Comparison of ENCODE assay signal across 21 cellular contexts in the genomic region with DNA sequence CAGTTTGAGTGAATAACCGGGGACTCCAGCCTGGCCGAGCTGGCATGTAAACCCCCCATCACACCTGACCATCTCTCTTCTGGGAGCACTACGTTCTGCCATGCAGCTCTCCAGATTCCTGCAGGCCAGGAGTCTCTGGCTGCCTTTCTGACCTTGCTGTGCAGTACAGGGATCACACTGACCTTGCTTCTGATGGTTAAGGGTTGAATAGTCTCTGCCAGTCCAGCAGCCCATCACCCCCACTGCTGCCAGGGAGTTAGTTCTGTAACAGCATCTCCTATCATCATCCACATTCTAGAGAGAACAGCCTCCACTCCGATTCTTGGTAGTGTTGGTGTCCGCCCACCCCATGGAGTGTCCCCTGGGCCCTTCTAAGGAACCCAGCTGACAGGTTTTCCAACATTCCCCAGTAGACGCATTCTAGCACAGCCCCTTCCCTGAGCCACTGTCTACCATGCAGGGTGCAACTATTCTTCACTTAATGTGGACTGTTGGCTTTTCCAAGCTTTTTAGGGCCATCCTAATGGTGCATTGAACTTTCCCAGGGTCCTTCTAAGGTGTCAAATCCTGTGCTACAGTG.
DNase-seq lines count a peak whose midpoint lies in the region; ATAC-seq and TF ChIP-seq lines count a peak whose summit lies in the region.
"Had no signal": no experiment of that assay in that cellular context is flagged by ENCODE, and none has a peak within 500 bp of the region (broad histone marks: within the 10 kb centered on the region; RNA-seq: fewer than 3 reads in every experiment).

No MANE protein-coding gene starts in this region.

- TF ChIP-seq POLR2A in transverse colon (IDR thresholded peaks at IDR 0.05), result no peak

- H3K9me3 ChIP-seq in Panc1 (ENCODE audit: control insufficient read depth, insufficient read depth, low read depth, low read length) (no peaks in the 10 kb centered on the region), left lung (no peaks in the 10 kb centered on the region), transverse colon (no peaks in the 10 kb centered on the region)
- H3K9me3 ChIP-seq: SK-N-SH had no signal

- 0 out of 2 replicates have a peak, but pooled peaks cover 2% of the 10 kb centered on the region for H3F3A ChIP-seq in GM23338 (replicated peaks; ENCODE audit: low read depth)

- peaks cover 13% of the 10 kb centered on the region for H3K4me1 ChIP-seq in GM23338 (ENCODE audit: insufficient read depth)
- H3K4me1 ChIP-seq in Panc1 (ENCODE audit: control insufficient read depth, insufficient read depth, low read length), result 0 out of 2 replicates have a peak, but pooled peaks cover 2% of the 10 kb centered on the region
- peaks cover 0 to under 1% of the 10 kb centered on the region in 2 donors for H3K4me1 ChIP-seq in left lung
- no peaks in the 10 kb centered on the region for H3K4me1 ChIP-seq in transverse colon

- H3K27me3 Mint-ChIP-seq in GM23338 (ENCODE audit: insufficient read depth, low read depth, poor library complexity), result peaks cover 2% of the 10 kb centered on the region
- H3K27me3 Mint-ChIP-seq in type B pancreatic cell, result no peaks in the 10 kb centered on the region

- TF ChIP-seq CTCF in GM23338 (conservative IDR thresholded peaks at IDR 0.05; ENCODE audit: low read depth in 2 of 2) (no peak), Panc1 (IDR thresholded peaks at IDR 0.05) (no peak), left lung (IDR thresholded peaks at IDR 0.05) (no peak), type B pancreatic cell (conservative IDR thresholded peaks at IDR 0.05) (no peak), transverse colon (IDR thresholded peaks at IDR 0.05) (no peak)

- H3K4me2 ChIP-seq in GM23338, result peak overlapping the region; percentile 58
- H3K4me2 ChIP-seq: SK-N-SH had no signal

- in situ Hi-C loops in Panc1 (cut with HindIII; ENCODE audit: low pct_unique_long_range_greater_than_20kb, low sequenced_read_pairs) (no loop called here), transverse colon (cut with MboI; ENCODE audit: low pct_ligation_motif_present in 1 of 4, low pct_unique_long_range_greater_than_20kb in 1 of 4, low sequenced_read_pairs in 3 of 4) (no loop called here)

- DNase-seq in GM23338 (ENCODE audit: low spot score) (peak; percentile 36), Panc1 (ENCODE audit: low read depth, low spot score) (no peak), left lung (no peak), type B pancreatic cell (ENCODE audit: extremely low spot score, unreplicated experiment) (no peak), NCI-H82 treated with DMSO at 0.1 percent for 48 hours (lab: John Stamatoyannopoulos, UW; ENCODE audit: unreplicated experiment) (no peak), transverse colon (no peak)
- no peak for DNase-seq in activated naive CD4-positive, alpha-beta T cell (lab: John Stamatoyannopoulos, UW)
- DNase-seq: CD8-positive, alpha-beta memory T cell; DMS53; GF-D8; KG1; NCI-H1092; NCI-H1436 treated with DMSO at 0.1 percent for 48 hours; NCI-H1930; NCI-H226; NCI-H524; NCI-H82; SHP77 treated with DMSO at 0.1 percent for 48 hours; SK-N-SH had no signal

- H3K4me3 Mint-ChIP-seq in GM23338 (0 out of 3 replicates have a peak overlapping the region, but pooled peaks have one; percentile 18), type B pancreatic cell (peak overlapping the region; percentile 67)
- H3K4me3 Mint-ChIP-seq: CD8-positive, alpha-beta memory T cell had no signal

- peak; percentile 64 for ATAC-seq in GM23338
- no peak for ATAC-seq in Panc1
- ATAC-seq in left lung, result peak; percentile 50

- CTCF ChIA-PET in Panc1 (lab: Charles Lee), result no interaction called here

- 60 to 79% methylated on average over 1 to 6 of the region's 6 CpGs for WGBS in transverse colon (ENCODE audit: low coverage in 1 of 2), 2 donors

- no peaks in the 10 kb centered on the region for H3K36me3 ChIP-seq in GM23338 (ENCODE audit: insufficient read depth)
- no peaks in the 10 kb centered on the region for H3K36me3 ChIP-seq in Panc1 (ENCODE audit: control insufficient read depth, insufficient read depth, low read length)
- no peaks in the 10 kb centered on the region for H3K36me3 ChIP-seq in left lung
- H3K36me3 ChIP-seq in transverse colon, result no peaks in the 10 kb centered on the region

- intact Hi-C loops in Panc1 (cut with micrococcal nuclease; ENCODE audit: unreplicated experiment), result no loop called here
- intact Hi-C loops in left lung (cut with DNase I), result no loop called here
- intact Hi-C loops in transverse colon (cut with DNase I; ENCODE audit: low total_unique reads), result no loop called here

- H3K27ac Mint-ChIP-seq in GM23338 (no peak overlapping the region), type B pancreatic cell (peak overlapping the region; percentile 76)
- H3K27ac Mint-ChIP-seq: CD8-positive, alpha-beta memory T cell had no signal

- H3K27ac ChIP-seq in GM23338 (ENCODE audit: low read depth), result 0 out of 2 replicates have a peak overlapping the region, but pooled peaks have one; percentile 64
- H3K27ac ChIP-seq in Panc1 (ENCODE audit: low read length), result peak overlapping the region; percentile 51
- H3K27ac ChIP-seq in left lung, result no peak overlapping the region
- H3K27ac ChIP-seq in transverse colon, result no peak overlapping the region
- H3K27ac ChIP-seq: C4-2B, HL-60 had no signal

- no peak overlapping the region for H3K4me3 ChIP-seq in GM23338
- no peak overlapping the region for H3K4me3 ChIP-seq in Panc1 (ENCODE audit: low read depth in 2 of 2, low read length in 2 of 2)
- H3K4me3 ChIP-seq in left lung, result no peak overlapping the region
- H3K4me3 ChIP-seq in transverse colon, result no peak overlapping the region

- H3K27me3 ChIP-seq in GM23338 (ENCODE audit: insufficient read depth), result no peaks in the 10 kb centered on the region
- no peaks in the 10 kb centered on the region for H3K27me3 ChIP-seq in Panc1 (ENCODE audit: control insufficient read depth, insufficient read depth, low read length)
- H3K27me3 ChIP-seq in left lung, result peaks cover 0 to 4% of the 10 kb centered on the region in 2 donors
- H3K27me3 ChIP-seq in transverse colon, result peaks cover 9% of the 10 kb centered on the region

- no peaks in the 10 kb centered on the region for H3K36me3 Mint-ChIP-seq in GM23338 (ENCODE audit: low read depth)
- H3K36me3 Mint-ChIP-seq in type B pancreatic cell, result no peaks in the 10 kb centered on the region
- H3K36me3 Mint-ChIP-seq: CD8-positive, alpha-beta memory T cell had no signal

- H3K9me3 Mint-ChIP-seq in GM23338, result peaks cover 6% of the 10 kb centered on the region; the same call in 2 of the 3 replicates
- H3K9me3 Mint-ChIP-seq in type B pancreatic cell, result peaks cover 5% of the 10 kb centered on the region

- peak overlapping the region; percentile 56; the same call in 1 of the 2 replicates for H2AFZ ChIP-seq in GM23338

- H3K79me2 ChIP-seq in GM23338 (replicated peaks; ENCODE audit: insufficient read depth), result no peaks in the 10 kb centered on the region

- H3K9me2 ChIP-seq in GM23338 (ENCODE audit: insufficient read depth), result no peaks in the 10 kb centered on the region; the same call in 1 of the 2 replicates
- H3K9me2 ChIP-seq: SK-N-SH had no signal

- no TSS peak for BruUV-seq in Panc1 (replicated peaks; lab: Mats Ljungman, UMichigan)

- TF ChIP-seq EP300 in transverse colon (IDR thresholded peaks at IDR 0.05; ENCODE audit: low read depth), result no peak

- H3K4me1 Mint-ChIP-seq in GM23338 (peaks cover 18% of the 10 kb centered on the region), type B pancreatic cell (ENCODE audit: unreplicated experiment) (peaks cover 5% of the 10 kb centered on the region)
- H3K4me1 Mint-ChIP-seq: CD8-positive, alpha-beta memory T cell had no signal

- POLR2A ChIA-PET in Panc1 (lab: Charles Lee), result no interaction called here

- no peaks in the 10 kb centered on the region for H4K20me1 ChIP-seq in GM23338 (replicated peaks; ENCODE audit: insufficient read depth)

TF ChIP-seq in GM23338, 12 proteins besides CTCF, POLR2A, EP300 and RAD21 (continues in another document):
- TF ChIP-seq JUNB (IDR thresholded peaks at IDR 0.05; ENCODE audit: unreplicated experiment) (no peak), ETS1 (IDR thresholded peaks at IDR 0.05) (no peak), EZH2phosphoT487 (IDR thresholded peaks at IDR 0.05; ENCODE audit: unreplicated experiment) (no peak), CREB1 (CRISPR knock-in tag; IDR thresholded peaks at IDR 0.05; ENCODE audit: low read depth) (no peak), EZH2 (IDR thresholded peaks at IDR 0.05; ENCODE audit: low read depth, unreplicated experiment) (no peak), ZNF331 (CRISPR knock-in tag; IDR thresholded peaks at IDR 0.05; ENCODE audit: low read depth) (no peak)
- TF ChIP-seq, protein P1, sequence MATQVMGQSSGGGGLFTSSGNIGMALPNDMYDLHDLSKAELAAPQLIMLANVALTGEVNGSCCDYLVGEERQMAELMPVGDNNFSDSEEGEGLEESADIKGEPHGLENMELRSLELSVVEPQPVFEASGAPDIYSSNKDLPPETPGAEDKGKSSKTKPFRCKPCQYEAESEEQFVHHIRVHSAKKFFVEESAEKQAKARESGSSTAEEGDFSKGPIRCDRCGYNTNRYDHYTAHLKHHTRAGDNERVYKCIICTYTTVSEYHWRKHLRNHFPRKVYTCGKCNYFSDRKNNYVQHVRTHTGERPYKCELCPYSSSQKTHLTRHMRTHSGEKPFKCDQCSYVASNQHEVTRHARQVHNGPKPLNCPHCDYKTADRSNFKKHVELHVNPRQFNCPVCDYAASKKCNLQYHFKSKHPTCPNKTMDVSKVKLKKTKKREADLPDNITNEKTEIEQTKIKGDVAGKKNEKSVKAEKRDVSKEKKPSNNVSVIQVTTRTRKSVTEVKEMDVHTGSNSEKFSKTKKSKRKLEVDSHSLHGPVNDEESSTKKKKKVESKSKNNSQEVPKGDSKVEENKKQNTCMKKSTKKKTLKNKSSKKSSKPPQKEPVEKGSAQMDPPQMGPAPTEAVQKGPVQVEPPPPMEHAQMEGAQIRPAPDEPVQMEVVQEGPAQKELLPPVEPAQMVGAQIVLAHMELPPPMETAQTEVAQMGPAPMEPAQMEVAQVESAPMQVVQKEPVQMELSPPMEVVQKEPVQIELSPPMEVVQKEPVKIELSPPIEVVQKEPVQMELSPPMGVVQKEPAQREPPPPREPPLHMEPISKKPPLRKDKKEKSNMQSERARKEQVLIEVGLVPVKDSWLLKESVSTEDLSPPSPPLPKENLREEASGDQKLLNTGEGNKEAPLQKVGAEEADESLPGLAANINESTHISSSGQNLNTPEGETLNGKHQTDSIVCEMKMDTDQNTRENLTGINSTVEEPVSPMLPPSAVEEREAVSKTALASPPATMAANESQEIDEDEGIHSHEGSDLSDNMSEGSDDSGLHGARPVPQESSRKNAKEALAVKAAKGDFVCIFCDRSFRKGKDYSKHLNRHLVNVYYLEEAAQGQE (IDR thresholded peaks at IDR 0.05; ENCODE audit: unreplicated experiment), result no peak

Comparison
In these comparisons a context has a peak if more than half of its experiments do, and no peak if none do; other contexts are left out.
1. H3K27ac ChIP-seq: peak in GM23338 (single experiment) and Panc1 (single experiment); none in left lung (0 of 2) and transverse colon (0 of 4).